ENCODE assay signal across 13 cellular contexts in the genomic region with DNA sequence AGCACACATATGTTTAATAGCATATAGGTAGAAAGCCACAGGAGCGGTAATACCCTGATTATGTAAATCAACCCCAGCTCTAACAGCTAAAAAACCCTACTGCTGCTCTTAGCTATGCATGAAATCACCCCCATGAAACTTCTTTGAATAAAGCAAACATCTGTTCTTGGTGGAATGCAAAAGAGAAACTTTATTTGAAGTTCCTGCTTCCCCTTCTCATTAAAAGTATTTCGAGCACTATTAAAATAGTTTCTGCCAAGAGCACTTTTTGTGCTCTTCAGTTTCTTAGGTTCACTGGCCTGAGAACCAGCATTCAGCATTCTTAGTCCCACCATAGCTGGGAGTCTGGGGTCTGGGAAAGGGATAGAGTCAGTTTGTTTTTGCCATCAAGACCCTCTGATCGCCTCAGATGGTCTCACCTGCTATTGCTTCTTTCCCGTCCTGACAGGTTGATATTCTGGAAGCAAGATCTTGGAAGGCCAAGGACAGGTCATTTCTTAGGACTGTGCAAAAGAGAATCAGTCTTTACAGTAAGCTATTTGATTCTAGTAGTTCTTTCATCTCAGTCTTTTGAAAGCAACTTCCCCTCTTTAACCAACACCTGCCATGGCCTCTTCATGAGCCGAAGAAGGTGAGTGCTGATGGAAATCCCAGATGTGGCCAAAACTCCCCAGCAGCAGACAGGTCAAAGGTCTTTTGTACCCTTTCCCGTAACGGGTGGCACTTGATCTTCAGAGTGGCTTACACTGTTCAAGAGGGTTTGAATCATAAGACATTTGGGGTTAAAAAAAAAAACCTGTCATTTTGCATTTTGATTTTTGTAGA.
A peak's percentile ranks its signal among the peaks of the same experiment; 100 is the strongest.
DNase-seq lines count a peak whose midpoint lies in the region; ATAC-seq and TF ChIP-seq lines count a peak whose summit lies in the region.
"Had no signal": no experiment of that assay in that cellular context is flagged by ENCODE, and none has a peak within 500 bp of the region (broad histone marks: within the 10 kb centered on the region; RNA-seq: fewer than 3 reads in every experiment).

No MANE protein-coding gene starts in this region.

- H3K4me1 ChIP-seq in naive thymus-derived CD4-positive, alpha-beta T cell (ENCODE audit: control insufficient read depth in 2 of 2, insufficient read depth in 2 of 2, low read length in 2 of 2) = peaks cover 3 to 8% of the 10 kb centered on the region in 2 donors

- H3K27me3 ChIP-seq in naive thymus-derived CD4-positive, alpha-beta T cell (ENCODE audit: control insufficient read depth in 2 of 2, insufficient read depth in 2 of 2, low read length in 2 of 2) = no peaks in the 10 kb centered on the region

- H3K36me3 Mint-ChIP-seq in naive thymus-derived CD4-positive, alpha-beta T cell = peaks cover 0 to 9% (median 0%) of the 10 kb centered on the region in 5 donors

- no peak overlapping the region for H3K4me3 ChIP-seq in naive thymus-derived CD4-positive, alpha-beta T cell (ENCODE audit: low read length)
- H3K4me3 ChIP-seq in coronary artery = no peak overlapping the region
- H3K4me3 ChIP-seq: thoracic aorta had no signal

- intact Hi-C loops in naive thymus-derived CD4-positive, alpha-beta T cell (cut with micrococcal nuclease) = no loop called here

- no peaks in the 10 kb centered on the region for H3K36me3 ChIP-seq in naive thymus-derived CD4-positive, alpha-beta T cell (ENCODE audit: control insufficient read depth in 2 of 3, insufficient read depth in 3 of 3, low read length in 3 of 3)
- H3K36me3 ChIP-seq: thoracic aorta had no signal

- peak; percentile 82 to 84 for ATAC-seq in activated CD4-positive, CD25-positive, alpha-beta regulatory T cell treated with anti-CD3 and anti-CD28 coated beads, Interleukin-2, amount 50 U/mL, for 24 hours
- ATAC-seq in GM21717 (IDR thresholded peaks at IDR 0.05; ENCODE audit: unreplicated experiment) (peak; percentile 80), HG03558 (IDR thresholded peaks at IDR 0.05; ENCODE audit: extremely low read depth, unreplicated experiment) (peak; percentile 59)
- peak; percentile 52 for ATAC-seq in naive thymus-derived CD4-positive, alpha-beta T cell
- ATAC-seq: HCT116, Panc1 had no signal

- CTCF ChIA-PET in naive thymus-derived CD4-positive, alpha-beta T cell (lab: Charles Lee) = interaction anchor here (0.6 to 0.7 kb wide), 3 partner anchors 44 to 829 kb away, joined by 3 read pairs; no protein-coding TSS in a partner anchor

- no peak for TF ChIP-seq CTCF in coronary artery (IDR thresholded peaks at IDR 0.05)

- DNase-seq in activated CD4-positive, CD25-positive, alpha-beta regulatory T cell (lab: John Stamatoyannopoulos, UW) = no peak
- DNase-seq in naive thymus-derived CD4-positive, alpha-beta T cell = no peak
- DNase-seq in coronary artery (ENCODE audit: low spot score) (no peak), NCI-H2171 (lab: John Stamatoyannopoulos, UW) (no peak), NCI-H2081 (lab: John Stamatoyannopoulos, UW) (no peak)
- DNase-seq: 8988T; activated naive CD8-positive, alpha-beta T cell treated with anti-CD3 and anti-CD28 coated beads, Interleukin-2, amount 10 ng/mL, durations not matched to agents 7 days and 5 days had no signal

- POLR2A ChIA-PET in naive thymus-derived CD4-positive, alpha-beta T cell (lab: Charles Lee) = no interaction called here

- H3K27me3 Mint-ChIP-seq in naive thymus-derived CD4-positive, alpha-beta T cell = no peaks in the 10 kb centered on the region
- H3K27me3 Mint-ChIP-seq: activated naive CD8-positive, alpha-beta T cell treated with anti-CD3 and anti-CD28 coated beads, Interleukin-2, amount 10 ng/mL, durations not matched to agents 7 days and 5 days had no signal

- H3K9me3 Mint-ChIP-seq in naive thymus-derived CD4-positive, alpha-beta T cell = peaks cover 0 to 8% (median 0%) of the 10 kb centered on the region in 11 donors

- peaks cover 4 to 27% (median 10%) of the 10 kb centered on the region in 7 donors for H3K4me1 Mint-ChIP-seq in naive thymus-derived CD4-positive, alpha-beta T cell

- peak overlapping the region in 1 of 10 donors; percentile 15 for H3K4me3 Mint-ChIP-seq in naive thymus-derived CD4-positive, alpha-beta T cell

- H3K27ac Mint-ChIP-seq in naive thymus-derived CD4-positive, alpha-beta T cell = peak overlapping the region in 1 of 9 donors; percentile 56

- no peaks in the 10 kb centered on the region for H3K9me3 ChIP-seq in naive thymus-derived CD4-positive, alpha-beta T cell (ENCODE audit: control insufficient read depth in 2 of 3, low read length in 3 of 3)
- H3K9me3 ChIP-seq: thoracic aorta had no signal

- no peak overlapping the region for H3K27ac ChIP-seq in naive thymus-derived CD4-positive, alpha-beta T cell (ENCODE audit: low read depth, low read length)
- no peak overlapping the region for H3K27ac ChIP-seq in coronary artery
- H3K27ac ChIP-seq: thoracic aorta had no signal
